In the genomic region with DNA sequence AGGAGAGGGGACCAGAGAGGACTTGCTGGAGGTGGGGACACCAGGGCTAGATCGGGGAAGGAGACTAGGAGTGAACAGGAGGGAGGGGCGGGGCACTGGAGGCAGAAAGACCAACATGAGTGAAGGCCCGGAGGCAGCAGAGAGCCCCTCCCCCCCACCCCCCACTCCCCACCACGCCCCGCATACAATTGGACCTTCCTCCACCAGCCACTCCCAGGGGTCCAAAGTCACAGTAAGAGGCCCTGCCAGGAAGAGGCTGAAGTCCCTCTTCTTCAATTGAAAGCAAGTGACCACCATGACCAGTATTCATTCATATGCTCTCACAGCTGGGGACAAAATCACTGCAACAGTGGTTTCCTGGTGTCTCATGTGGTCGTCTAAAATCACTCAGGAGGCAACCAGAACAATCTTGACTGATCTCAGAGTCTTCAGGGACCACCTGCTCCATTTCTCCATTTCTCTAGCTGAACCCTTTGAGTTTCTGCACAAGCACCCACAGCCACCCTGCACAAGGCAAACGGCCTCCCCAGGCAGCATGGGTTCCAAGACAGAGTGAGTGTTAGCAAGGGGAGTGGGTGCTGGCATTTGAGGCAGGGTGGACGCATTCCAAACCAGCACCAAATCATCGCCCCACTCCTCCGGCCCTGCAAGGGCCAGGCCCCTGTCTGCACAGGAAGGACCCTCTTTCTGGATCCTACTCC, we compare ENCODE assay signal across 16 cellular contexts. TPM values are rescaled to one million over a fixed set of nuclear protein-coding genes. Genes with fewer than 3 reads are reported as not detected.
DNase-seq lines count a peak whose midpoint lies in the region; ATAC-seq, FAIRE-seq and TF ChIP-seq lines count a peak whose summit lies in the region.
"Had no signal": no experiment of that assay in that cellular context is flagged by ENCODE, and none has a peak within 500 bp of the region (broad histone marks: within the 10 kb centered on the region; RNA-seq: fewer than 3 reads in every experiment).

No MANE protein-coding gene starts in this region.

- FAIRE-seq in small intestine (lab: Jason Lieb, UNC), result no peak

- H3K36me3 ChIP-seq in SJCRH30 (peaks cover 12% of the 10 kb centered on the region), small intestine (ENCODE audit: control insufficient read depth in 2 of 2, insufficient read depth in 2 of 2, low read length in 2 of 2) (peaks cover 0 to 2% of the 10 kb centered on the region in 2 donors), left ventricle myocardium inferior (no peaks in the 10 kb centered on the region)

- no peaks in the 10 kb centered on the region for H3K9me3 ChIP-seq in SJCRH30 (replicated peaks)
- H3K9me3 ChIP-seq in small intestine (ENCODE audit: control insufficient read depth, low read depth), result no peaks in the 10 kb centered on the region
- no peaks in the 10 kb centered on the region for H3K9me3 ChIP-seq in left ventricle myocardium inferior (replicated peaks)
- H3K9me3 ChIP-seq: heart right ventricle, psoas muscle, thoracic aorta had no signal

- ATAC-seq in activated CD8-positive, alpha-beta memory T cell treated with anti-CD3 and anti-CD28 coated beads, Interleukin-2, amount 10 ng/mL, durations not matched to agents 7 days and 5 days, result no peak
- no peak for ATAC-seq in GM18519 (IDR thresholded peaks at IDR 0.05; ENCODE audit: low FRiP score, unreplicated experiment)
- ATAC-seq: heart right ventricle, psoas muscle had no signal

- H3K4me3 ChIP-seq in SJCRH30 (no peak overlapping the region), small intestine (ENCODE audit: low read depth in 1 of 2, low read length in 2 of 2) (no peak overlapping the region), left ventricle myocardium inferior (no peak overlapping the region)
- H3K4me3 ChIP-seq: heart right ventricle, psoas muscle, SK-N-MC, thoracic aorta had no signal

- 48 to 62% (median 52%) methylated on average over 9 to 10 of the region's 10 CpGs for WGBS in small intestine, 3 donors

- no peak overlapping the region for H3K4me3 Mint-ChIP-seq in activated CD8-positive, alpha-beta memory T cell treated with anti-CD3 and anti-CD28 coated beads, Interleukin-2, amount 10 ng/mL, durations not matched to agents 7 days and 5 days
- no peak overlapping the region for H3K4me3 Mint-ChIP-seq in dendritic cell treated with granulocyte-macrophage colony-stimulating factor and Interleukin-4, amounts not matched to agents 40 ng/mL and 50 ng/mL, for 4 days
- H3K4me3 Mint-ChIP-seq: WTC11 had no signal

- H3K4me1 ChIP-seq in SJCRH30 (peaks cover 26% of the 10 kb centered on the region), small intestine (ENCODE audit: control insufficient read depth in 2 of 2, insufficient read depth in 1 of 2, low read depth in 1 of 2, low read length in 1 of 2) (peaks cover 0 to 6% of the 10 kb centered on the region in 2 donors), left ventricle myocardium inferior (peaks cover 2% of the 10 kb centered on the region)
- H3K4me1 ChIP-seq: psoas muscle had no signal

- H3K27me3 ChIP-seq in SJCRH30 (no peaks in the 10 kb centered on the region), small intestine (ENCODE audit: control insufficient read depth in 2 of 2, insufficient read depth in 2 of 2, low read length in 2 of 2) (no peaks in the 10 kb centered on the region), left ventricle myocardium inferior (ENCODE audit: low read depth) (peaks cover 12% of the 10 kb centered on the region)

- DNase-seq in activated CD8-positive, alpha-beta memory T cell treated with anti-CD3 and anti-CD28 coated beads, Interleukin-2, amount 10 ng/mL, durations not matched to agents 7 days and 5 days, result no peak
- no peak for DNase-seq in activated CD8-positive, alpha-beta memory T cell treated with anti-CD3 and anti-CD28 coated beads, Interleukin-2, amount 50 U/mL, for 4 hours
- DNase-seq in SJCRH30 (no peak), small intestine (peak; percentile 45), DMS79 (lab: John Stamatoyannopoulos, UW) (no peak), left ventricle myocardium inferior (no peak)
- DNase-seq: activated T-cell treated with anti-CD3 and anti-CD28 coated beads, Interleukin-2, amount 50 U/mL, for 1 hour; heart right ventricle; NCI-H1694; psoas muscle had no signal

- TF ChIP-seq CTCF in left ventricle myocardium inferior (IDR thresholded peaks at IDR 0.05; ENCODE audit: borderline replicate concordance), result no peak

- CTCF ChIA-PET in activated CD8-positive, alpha-beta memory T cell treated with anti-CD3 and anti-CD28 coated beads, Interleukin-2, amount 10 ng/mL, durations not matched to agents 7 days and 5 days (lab: Charles Lee), result interaction anchor here (0.9 to 30.3 kb wide), 5 partner anchors 9 to 39 kb away, joined by 3 to 438 read pairs (median 5); partner anchors contain the start of gene LAPTM5

- H3K4me1 Mint-ChIP-seq in activated CD8-positive, alpha-beta memory T cell treated with anti-CD3 and anti-CD28 coated beads, Interleukin-2, amount 10 ng/mL, durations not matched to agents 7 days and 5 days, result peaks cover 88% of the 10 kb centered on the region
- H3K4me1 Mint-ChIP-seq in dendritic cell treated with granulocyte-macrophage colony-stimulating factor and Interleukin-4, amounts not matched to agents 40 ng/mL and 50 ng/mL, for 4 days (ENCODE audit: low read depth), result peaks cover 75% of the 10 kb centered on the region

- peaks cover 69% of the 10 kb centered on the region for H3K36me3 Mint-ChIP-seq in activated CD8-positive, alpha-beta memory T cell treated with anti-CD3 and anti-CD28 coated beads, Interleukin-2, amount 10 ng/mL, durations not matched to agents 7 days and 5 days
- peaks cover 92% of the 10 kb centered on the region for H3K36me3 Mint-ChIP-seq in dendritic cell treated with granulocyte-macrophage colony-stimulating factor and Interleukin-4, amounts not matched to agents 40 ng/mL and 50 ng/mL, for 4 days (ENCODE audit: low read depth)
- H3K36me3 Mint-ChIP-seq: WTC11 had no signal

- H3K27ac ChIP-seq in SJCRH30 (peak overlapping the region; percentile 44), small intestine (ENCODE audit: low read depth in 1 of 2, low read length in 1 of 2) (peak overlapping the region in 1 of 2 donors; percentile 6), left ventricle myocardium inferior (replicated peaks) (no peak overlapping the region)
- H3K27ac ChIP-seq: psoas muscle, SK-N-MC, thoracic aorta had no signal

- peak overlapping the region; percentile 74 for H3K27ac Mint-ChIP-seq in activated CD8-positive, alpha-beta memory T cell treated with anti-CD3 and anti-CD28 coated beads, Interleukin-2, amount 10 ng/mL, durations not matched to agents 7 days and 5 days
- H3K27ac Mint-ChIP-seq in dendritic cell treated with granulocyte-macrophage colony-stimulating factor and Interleukin-4, amounts not matched to agents 40 ng/mL and 50 ng/mL, for 4 days, result peak overlapping the region; percentile 26
- H3K27ac Mint-ChIP-seq: WTC11 had no signal

- intact Hi-C loops in dendritic cell treated with granulocyte-macrophage colony-stimulating factor and Interleukin-4, amounts not matched to agents 40 ng/mL and 50 ng/mL, for 4 days (cut with micrococcal nuclease), result no loop called here
- intact Hi-C loops in left ventricle myocardium inferior (cut with micrococcal nuclease), result no loop called here

- no peaks in the 10 kb centered on the region for H3K27me3 Mint-ChIP-seq in activated CD8-positive, alpha-beta memory T cell treated with anti-CD3 and anti-CD28 coated beads, Interleukin-2, amount 10 ng/mL, durations not matched to agents 7 days and 5 days
- H3K27me3 Mint-ChIP-seq in dendritic cell treated with granulocyte-macrophage colony-stimulating factor and Interleukin-4, amounts not matched to agents 40 ng/mL and 50 ng/mL, for 4 days, result no peaks in the 10 kb centered on the region

- no peaks in the 10 kb centered on the region for H3K9me3 Mint-ChIP-seq in activated CD8-positive, alpha-beta memory T cell treated with anti-CD3 and anti-CD28 coated beads, Interleukin-2, amount 10 ng/mL, durations not matched to agents 7 days and 5 days (ENCODE audit: low read depth)
- H3K9me3 Mint-ChIP-seq in dendritic cell treated with granulocyte-macrophage colony-stimulating factor and Interleukin-4, amounts not matched to agents 40 ng/mL and 50 ng/mL, for 4 days, result no peaks in the 10 kb centered on the region
- H3K9me3 Mint-ChIP-seq: WTC11 had no signal

RNA-seq across cellular contexts. Expression of gene MATN1, which starts 17.0 kb away (rescaled TPM):
- total RNA-seq in activated CD8-positive, alpha-beta memory T cell treated with anti-CD3 and anti-CD28 coated beads, Interleukin-2, amount 10 ng/mL, durations not matched to agents 7 days and 5 days, result under 1 TPM in 1 of 2 experiments, not detected in 1; 0.32 TPM
- total RNA-seq in SJCRH30 (2014; rRNA removed; shearing (Covaris generic)), result 0.47 and 0.89 TPM in 2 replicates
- under 1 TPM in 1 of 3 donors, not detected in 2; 0.03 TPM for polyA plus RNA-seq in small intestine
- total RNA-seq in left ventricle myocardium inferior, result not detected
- total RNA-seq: heart right ventricle, psoas muscle had no signal
- polyA plus RNA-seq: heart right ventricle had no signal

RNA-seq across cellular contexts. Expression of gene LAPTM5, which starts 17.2 kb away (rescaled TPM):
- total RNA-seq in activated CD8-positive, alpha-beta memory T cell treated with anti-CD3 and anti-CD28 coated beads, Interleukin-2, amount 10 ng/mL, durations not matched to agents 7 days and 5 days, result 100 to 1,000 TPM; 326 to 386 TPM
- 31.5 and 34.9 TPM in 2 replicates for total RNA-seq in SJCRH30 (2014; rRNA removed; shearing (Covaris generic))
- 10 to 100 TPM; 10.5 to 58.1 (median 50.0) TPM for polyA plus RNA-seq in small intestine
- 18.8 TPM for total RNA-seq in left ventricle myocardium inferior
- total RNA-seq: NCI-H460 had no signal
